In the genomic region with DNA sequence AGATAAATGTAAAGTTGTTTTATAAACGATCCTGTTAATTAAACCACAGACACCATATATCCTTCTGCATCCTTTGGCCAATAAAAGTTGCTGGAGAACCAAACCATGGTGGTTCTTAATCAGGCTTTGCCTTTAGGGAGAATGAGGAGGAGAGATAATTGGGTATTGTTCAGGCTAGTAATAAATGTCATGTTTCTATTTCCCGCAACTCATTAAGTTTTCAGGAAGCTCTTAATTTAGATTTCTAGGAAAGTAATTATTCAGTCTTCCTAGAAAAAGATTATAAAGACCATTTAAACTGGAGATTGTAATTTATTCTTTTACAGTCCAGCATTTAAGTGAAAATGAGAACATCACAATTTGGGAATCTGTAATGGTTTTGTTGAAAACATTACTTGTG, we compare ENCODE assay signal across 22 cellular contexts. TPM values are rescaled to one million over a fixed set of nuclear protein-coding genes. Genes with fewer than 3 reads are reported as not detected.
DNase-seq lines count a peak whose midpoint lies in the region; ATAC-seq, FAIRE-seq and TF ChIP-seq lines count a peak whose summit lies in the region.
"Had no signal": no experiment of that assay in that cellular context is flagged by ENCODE, and none has a peak within 500 bp of the region (broad histone marks: within the 10 kb centered on the region; RNA-seq: fewer than 3 reads in every experiment).

No MANE protein-coding gene starts in this region.

- H3K4me1 Mint-ChIP-seq in natural killer cell treated with Interleukin-12 subunit alpha and Interleukin-12 subunit beta and Interleukin-15 and Interleukin-18, amount 100 ng/mL, for 72 hours (ENCODE audit: low read depth in 2 of 2), result peaks cover 6 to 9% of the 10 kb centered on the region in 2 donors
- H3K4me1 Mint-ChIP-seq: CD14-positive monocyte had no signal

- no peak overlapping the region for H3K4me3 Mint-ChIP-seq in natural killer cell treated with Interleukin-12 subunit alpha and Interleukin-12 subunit beta and Interleukin-15 and Interleukin-18, amount 100 ng/mL, for 72 hours
- H3K4me3 Mint-ChIP-seq: CD14-positive monocyte; CD4-positive, alpha-beta T cell; CD8-positive, alpha-beta memory T cell had no signal

- H3K27ac Mint-ChIP-seq in natural killer cell treated with Interleukin-12 subunit alpha and Interleukin-12 subunit beta and Interleukin-15 and Interleukin-18, amount 100 ng/mL, for 72 hours, result no peak overlapping the region
- H3K27ac Mint-ChIP-seq: CD14-positive monocyte; CD4-positive, alpha-beta T cell had no signal

- peak; percentile 88 for FAIRE-seq in D721Med (lab: Jason Lieb, UNC)
- FAIRE-seq in TTC549 (lab: Jason Lieb, UNC), result peak; percentile 60
- FAIRE-seq: GM12892, H1 had no signal

- in situ Hi-C loops in KBM-7 (cut with MboI; ENCODE audit: low pct_unique_long_range_greater_than_20kb, low sequenced_read_pairs), result no loop called here
- in situ Hi-C loops in G401 (cut with HindIII; ENCODE audit: low sequenced_read_pairs), result no loop called here

- no peak for DNase-seq in D721Med (ENCODE audit: insufficient read length, low spot score)
- peak; percentile 28 for DNase-seq in KBM-7
- peak; percentile 48 for DNase-seq in foreskin melanocyte
- DNase-seq in G401 (ENCODE audit: low spot score), result no peak
- DNase-seq in NCI-H345 (lab: John Stamatoyannopoulos, UW), result no peak
- DNase-seq in natural killer cell treated with Interleukin-12 subunit alpha and Interleukin-12 subunit beta and Interleukin-15 and Interleukin-18, amount 100 ng/mL, for 72 hours (ENCODE audit: low spot score), result no peak
- DNase-seq: 8988T; ACHN; AML-193; BE2C; CD4-positive, alpha-beta T cell; CD8-positive, alpha-beta memory T cell; DMS53; DMS79 treated with DMSO at 0.1 percent for 48 hours; GM23248; H7; HCEC 1CT had no signal

- no peaks in the 10 kb centered on the region for H3K27me3 Mint-ChIP-seq in natural killer cell treated with Interleukin-12 subunit alpha and Interleukin-12 subunit beta and Interleukin-15 and Interleukin-18, amount 100 ng/mL, for 72 hours
- H3K27me3 Mint-ChIP-seq: CD4-positive, alpha-beta T cell; CD8-positive, alpha-beta memory T cell had no signal

- H3K36me3 Mint-ChIP-seq in natural killer cell treated with Interleukin-12 subunit alpha and Interleukin-12 subunit beta and Interleukin-15 and Interleukin-18, amount 100 ng/mL, for 72 hours, result peaks cover 13% of the 10 kb centered on the region

- no peaks in the 10 kb centered on the region for H3K9me3 Mint-ChIP-seq in natural killer cell treated with Interleukin-12 subunit alpha and Interleukin-12 subunit beta and Interleukin-15 and Interleukin-18, amount 100 ng/mL, for 72 hours
- H3K9me3 Mint-ChIP-seq: CD14-positive monocyte; CD4-positive, alpha-beta T cell; CD8-positive, alpha-beta memory T cell had no signal

- TF ChIP-seq CTCF in D721Med (IDR thresholded peaks at IDR 0.05; ENCODE audit: insufficient read depth, missing control alignments), result no peak

- no peak for ATAC-seq in natural killer cell treated with Interleukin-12 subunit alpha and Interleukin-12 subunit beta and Interleukin-15 and Interleukin-18, amount 100 ng/mL, for 72 hours
- ATAC-seq: A549 had no signal

RNA-seq across cellular contexts. Expression of gene RAB4A, which starts 34.5 kb away (rescaled TPM):
- 78.3 and 99.2 TPM in 2 replicates for total RNA-seq in G401 (2014; rRNA removed; shearing (Covaris generic))
- 10 to 100 TPM; 24.5 to 32.8 TPM for total RNA-seq in natural killer cell treated with Interleukin-12 subunit alpha and Interleukin-12 subunit beta and Interleukin-15 and Interleukin-18, amount 100 ng/mL, for 72 hours

RNA-seq across cellular contexts. Expression of gene CCSAP, which starts 37.4 kb away (rescaled TPM):
- 5.1 and 7.9 TPM in 2 replicates for total RNA-seq in G401 (2014; rRNA removed; shearing (Covaris generic))
- total RNA-seq in natural killer cell treated with Interleukin-12 subunit alpha and Interleukin-12 subunit beta and Interleukin-15 and Interleukin-18, amount 100 ng/mL, for 72 hours, result 1 to 10 TPM; 6.7 to 6.9 TPM

Comparison
In these comparisons a context has a peak if more than half of its experiments do, and no peak if none do; other contexts are left out.
1. DNase-seq: peak in KBM-7 (single experiment) and foreskin melanocyte (single experiment); none in D721Med (single experiment), G401 (single experiment), NCI-H345 (single experiment) and natural killer cell treated with Interleukin-12 subunit alpha and Interleukin-12 subunit beta and Interleukin-15 and Interleukin-18, amount 100 ng/mL, for 72 hours (single experiment).